ENCODE assay signal across 27 cellular contexts in the genomic region with DNA sequence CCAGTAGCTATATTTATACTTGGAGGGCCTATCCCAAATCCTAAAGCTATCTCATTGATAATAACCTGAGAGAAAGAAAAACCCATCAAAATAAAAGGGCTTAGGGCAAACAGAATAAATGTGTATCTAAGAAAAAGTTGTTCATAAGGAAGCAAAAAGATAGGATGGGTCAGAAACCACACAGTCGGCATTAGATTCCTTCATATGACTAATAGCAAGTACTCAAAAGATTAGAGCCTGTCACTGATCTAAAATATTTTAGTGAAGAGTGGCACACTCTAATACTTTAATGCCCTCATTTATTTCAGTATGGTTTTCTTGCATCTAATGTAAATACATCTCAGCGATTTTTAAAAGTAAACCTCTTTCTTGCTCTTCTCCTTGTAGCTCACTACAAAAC. TPM values are rescaled to one million over a fixed set of nuclear protein-coding genes. Genes with fewer than 3 reads are reported as not detected.
"Had no signal": no experiment of that assay in that cellular context is flagged by ENCODE, and none has a peak within 500 bp of the region (broad histone marks: within the 10 kb centered on the region; RNA-seq: fewer than 3 reads in every experiment).

No MANE protein-coding gene starts in this region.

- DNase-seq: activated CD4-positive, alpha-beta memory T cell treated with anti-CD3 and anti-CD28 coated beads, Interleukin-2, amount 10 ng/mL, durations not matched to agents 7 days and 5 days; activated CD4-positive, alpha-beta T cell treated with anti-CD3 and anti-CD28 coated beads for 1 hour; activated CD4-positive, alpha-beta T cell treated with anti-CD3 and anti-CD28 coated beads for 48 hours; activated CD4-positive, CD25-positive, alpha-beta regulatory T cell; activated CD8-positive, alpha-beta memory T cell treated with anti-CD3 and anti-CD28 coated beads for 24 hours; activated CD8-positive, alpha-beta memory T cell treated with anti-CD3 and anti-CD28 coated beads, Interleukin-2, amount 10 ng/mL, durations not matched to agents 7 days and 5 days; activated CD8-positive, alpha-beta memory T cell treated with anti-CD3 and anti-CD28 coated beads, Interleukin-2, amount 50 U/mL, for 48 hours; activated effector memory CD4-positive, alpha-beta T cell treated with Interleukin-2 at 50 U/mL for 16 hours; activated naive CD4-positive, alpha-beta T cell treated with anti-CD3 and anti-CD28 coated beads, Interleukin-2, amount 10 ng/mL, durations not matched to agents 7 days and 5 days; activated naive CD8-positive, alpha-beta T cell treated with anti-CD3 and anti-CD28 coated beads, Interleukin-2, amount 50 U/mL, for 24 hours; activated T-cell treated with anti-CD3 and anti-CD28 coated beads, Interleukin-2, amount 50 U/mL, for 48 hours; amniotic stem cell; aorta; Kasumi-1; MM.1S; MV-4-11; NCI-H1436 treated with DMSO at 0.1 percent for 48 hours; NCI-H1694 treated with DMSO at 0.1 percent for 48 hours; NCI-H2171; NCI-H510A; NCI-H526; NCI-H748 treated with DMSO at 0.1 percent for 48 hours; NK-92 treated with Interleukin-12 subunit alpha and Interleukin-12 subunit beta, amount 100 ng/mL, for 24 hours; OCI-M1; Right ventricle myocardium superior; WERI-Rb-1 had no signal

- H3K4me3 ChIP-seq: cardiac muscle cell had no signal

- H3K27me3 ChIP-seq: cardiac muscle cell had no signal

- ATAC-seq: activated CD8-positive, alpha-beta memory T cell treated with anti-CD3 and anti-CD28 coated beads, Interleukin-2, amount 10 ng/mL, durations not matched to agents 7 days and 5 days; activated naive CD8-positive, alpha-beta T cell treated with anti-CD3 and anti-CD28 coated beads, Interleukin-2, amount 50 U/mL, for 24 hours had no signal

- H3K36me3 ChIP-seq: cardiac muscle cell, WERI-Rb-1 had no signal

- H3K27ac ChIP-seq: cardiac muscle cell, WERI-Rb-1 had no signal

RNA-seq across cellular contexts. Expression of a gene that starts 17.1 kb away (rescaled TPM):
- total RNA-seq: activated CD4-positive, alpha-beta memory T cell treated with anti-CD3 and anti-CD28 coated beads, Interleukin-2, amount 10 ng/mL, durations not matched to agents 7 days and 5 days; activated CD8-positive, alpha-beta memory T cell treated with anti-CD3 and anti-CD28 coated beads, Interleukin-2, amount 10 ng/mL, durations not matched to agents 7 days and 5 days had no signal
